Comparison of ENCODE assay signal across 2 cellular contexts in the genomic region with DNA sequence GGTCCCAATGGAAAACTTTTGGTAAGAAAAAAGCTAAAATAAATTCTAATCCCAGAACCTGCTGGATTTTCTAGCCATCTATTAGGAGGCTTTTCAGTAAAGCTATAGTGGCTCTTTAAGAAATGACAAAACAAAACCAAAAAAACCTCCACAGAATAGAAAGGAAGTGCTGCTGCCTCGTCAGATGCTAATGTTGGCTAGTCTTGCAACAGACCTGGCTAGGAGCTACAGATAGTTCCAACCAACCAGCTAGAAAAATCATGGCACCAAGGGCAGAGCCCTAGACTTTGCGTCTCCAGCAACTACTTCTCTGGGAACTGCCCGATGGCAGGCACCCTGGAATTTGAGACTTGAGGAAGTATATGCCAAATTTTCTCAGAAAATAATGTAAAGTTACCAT.
TF ChIP-seq lines count a peak whose summit lies in the region.

No MANE protein-coding gene starts in this region.

TF ChIP-seq in HepG2, 621 proteins besides CTCF, POLR2A, EP300 and RAD21 (continues in another document):
- TF ChIP-seq, protein P1, sequence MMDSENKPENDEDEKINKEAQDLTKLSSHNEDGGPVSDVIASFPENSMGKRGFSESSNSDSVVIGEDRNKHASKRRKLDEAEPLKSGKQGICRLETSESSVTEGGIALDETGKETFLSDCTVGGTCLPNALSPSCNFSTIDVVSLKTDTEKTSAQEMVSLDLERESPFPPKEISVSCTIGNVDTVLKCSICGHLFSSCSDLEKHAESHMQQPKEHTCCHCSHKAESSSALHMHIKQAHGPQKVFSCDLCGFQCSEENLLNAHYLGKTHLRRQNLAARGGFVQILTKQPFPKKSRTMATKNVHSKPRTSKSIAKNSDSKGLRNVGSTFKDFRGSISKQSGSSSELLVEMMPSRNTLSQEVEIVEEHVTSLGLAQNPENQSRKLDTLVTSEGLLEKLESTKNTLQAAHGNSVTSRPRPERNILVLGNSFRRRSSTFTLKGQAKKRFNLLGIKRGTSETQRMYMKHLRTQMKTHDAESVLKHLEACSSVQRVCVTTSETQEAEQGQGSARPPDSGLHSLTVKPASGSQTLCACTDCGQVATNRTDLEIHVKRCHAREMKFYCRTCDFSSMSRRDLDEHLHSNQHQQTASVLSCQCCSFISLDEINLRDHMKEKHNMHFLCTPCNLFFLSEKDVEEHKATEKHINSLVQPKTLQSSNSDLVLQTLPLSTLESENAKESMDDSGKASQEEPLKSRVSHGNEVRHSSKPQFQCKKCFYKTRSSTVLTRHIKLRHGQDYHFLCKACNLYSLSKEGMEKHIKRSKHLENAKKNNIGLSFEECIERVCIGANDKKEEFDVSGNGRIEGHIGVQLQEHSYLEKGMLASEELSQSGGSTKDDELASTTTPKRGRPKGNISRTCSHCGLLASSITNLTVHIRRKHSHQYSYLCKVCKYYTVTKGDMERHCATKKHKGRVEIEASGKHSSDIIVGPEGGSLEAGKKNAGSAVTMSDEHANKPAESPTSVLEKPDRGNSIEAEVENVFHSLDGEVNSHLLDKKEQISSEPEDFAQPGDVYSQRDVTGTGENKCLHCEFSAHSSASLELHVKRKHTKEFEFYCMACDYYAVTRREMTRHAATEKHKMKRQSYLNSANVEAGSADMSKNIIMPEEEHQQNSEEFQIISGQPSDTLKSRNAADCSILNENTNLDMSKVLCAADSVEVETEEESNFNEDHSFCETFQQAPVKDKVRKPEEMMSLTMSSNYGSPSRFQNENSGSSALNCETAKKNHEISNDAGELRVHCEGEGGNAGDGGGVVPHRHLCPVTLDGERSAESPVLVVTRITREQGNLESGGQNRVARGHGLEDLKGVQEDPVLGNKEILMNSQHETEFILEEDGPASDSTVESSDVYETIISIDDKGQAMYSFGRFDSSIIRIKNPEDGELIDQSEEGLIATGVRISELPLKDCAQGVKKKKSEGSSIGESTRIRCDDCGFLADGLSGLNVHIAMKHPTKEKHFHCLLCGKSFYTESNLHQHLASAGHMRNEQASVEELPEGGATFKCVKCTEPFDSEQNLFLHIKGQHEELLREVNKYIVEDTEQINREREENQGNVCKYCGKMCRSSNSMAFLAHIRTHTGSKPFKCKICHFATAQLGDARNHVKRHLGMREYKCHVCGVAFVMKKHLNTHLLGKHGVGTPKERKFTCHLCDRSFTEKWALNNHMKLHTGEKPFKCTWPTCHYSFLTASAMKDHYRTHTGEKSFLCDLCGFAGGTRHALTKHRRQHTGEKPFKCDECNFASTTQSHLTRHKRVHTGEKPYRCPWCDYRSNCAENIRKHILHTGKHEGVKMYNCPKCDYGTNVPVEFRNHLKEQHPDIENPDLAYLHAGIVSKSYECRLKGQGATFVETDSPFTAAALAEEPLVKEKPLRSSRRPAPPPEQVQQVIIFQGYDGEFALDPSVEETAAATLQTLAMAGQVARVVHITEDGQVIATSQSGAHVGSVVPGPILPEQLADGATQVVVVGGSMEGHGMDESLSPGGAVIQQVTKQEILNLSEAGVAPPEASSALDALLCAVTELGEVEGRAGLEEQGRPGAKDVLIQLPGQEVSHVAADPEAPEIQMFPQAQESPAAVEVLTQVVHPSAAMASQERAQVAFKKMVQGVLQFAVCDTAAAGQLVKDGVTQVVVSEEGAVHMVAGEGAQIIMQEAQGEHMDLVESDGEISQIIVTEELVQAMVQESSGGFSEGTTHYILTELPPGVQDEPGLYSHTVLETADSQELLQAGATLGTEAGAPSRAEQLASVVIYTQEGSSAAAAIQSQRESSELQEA (CRISPR knock-in tag; IDR thresholded peaks at IDR 0.05; ENCODE audit: not compliant biosample characterization): no peak
- TF ChIP-seq ZNF329 (CRISPR knock-in tag; IDR thresholded peaks at IDR 0.05; ENCODE audit: low read depth) (no peak), RFXANK (CRISPR knock-in tag; IDR thresholded peaks at IDR 0.05) (no peak), ZNF577 (CRISPR knock-in tag; IDR thresholded peaks at IDR 0.05; ENCODE audit: borderline replicate concordance, low read depth) (no peak), CBFB (CRISPR knock-in tag; IDR thresholded peaks at IDR 0.05) (no peak), ZNF17 (CRISPR knock-in tag; IDR thresholded peaks at IDR 0.05) (no peak), HDAC6 (IDR thresholded peaks at IDR 0.05; ENCODE audit: low read depth, low read length) (no peak)
- TF ChIP-seq, protein P2, sequence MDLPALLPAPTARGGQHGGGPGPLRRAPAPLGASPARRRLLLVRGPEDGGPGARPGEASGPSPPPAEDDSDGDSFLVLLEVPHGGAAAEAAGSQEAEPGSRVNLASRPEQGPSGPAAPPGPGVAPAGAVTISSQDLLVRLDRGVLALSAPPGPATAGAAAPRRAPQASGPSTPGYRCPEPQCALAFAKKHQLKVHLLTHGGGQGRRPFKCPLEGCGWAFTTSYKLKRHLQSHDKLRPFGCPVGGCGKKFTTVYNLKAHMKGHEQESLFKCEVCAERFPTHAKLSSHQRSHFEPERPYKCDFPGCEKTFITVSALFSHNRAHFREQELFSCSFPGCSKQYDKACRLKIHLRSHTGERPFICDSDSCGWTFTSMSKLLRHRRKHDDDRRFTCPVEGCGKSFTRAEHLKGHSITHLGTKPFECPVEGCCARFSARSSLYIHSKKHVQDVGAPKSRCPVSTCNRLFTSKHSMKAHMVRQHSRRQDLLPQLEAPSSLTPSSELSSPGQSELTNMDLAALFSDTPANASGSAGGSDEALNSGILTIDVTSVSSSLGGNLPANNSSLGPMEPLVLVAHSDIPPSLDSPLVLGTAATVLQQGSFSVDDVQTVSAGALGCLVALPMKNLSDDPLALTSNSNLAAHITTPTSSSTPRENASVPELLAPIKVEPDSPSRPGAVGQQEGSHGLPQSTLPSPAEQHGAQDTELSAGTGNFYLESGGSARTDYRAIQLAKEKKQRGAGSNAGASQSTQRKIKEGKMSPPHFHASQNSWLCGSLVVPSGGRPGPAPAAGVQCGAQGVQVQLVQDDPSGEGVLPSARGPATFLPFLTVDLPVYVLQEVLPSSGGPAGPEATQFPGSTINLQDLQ (CRISPR knock-in tag; IDR thresholded peaks at IDR 0.05): no peak
- TF ChIP-seq, protein P3, sequence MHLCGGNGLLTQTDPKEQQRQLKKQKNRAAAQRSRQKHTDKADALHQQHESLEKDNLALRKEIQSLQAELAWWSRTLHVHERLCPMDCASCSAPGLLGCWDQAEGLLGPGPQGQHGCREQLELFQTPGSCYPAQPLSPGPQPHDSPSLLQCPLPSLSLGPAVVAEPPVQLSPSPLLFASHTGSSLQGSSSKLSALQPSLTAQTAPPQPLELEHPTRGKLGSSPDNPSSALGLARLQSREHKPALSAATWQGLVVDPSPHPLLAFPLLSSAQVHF (CRISPR knock-in tag; IDR thresholded peaks at IDR 0.05): no peak
- TF ChIP-seq, protein P4, sequence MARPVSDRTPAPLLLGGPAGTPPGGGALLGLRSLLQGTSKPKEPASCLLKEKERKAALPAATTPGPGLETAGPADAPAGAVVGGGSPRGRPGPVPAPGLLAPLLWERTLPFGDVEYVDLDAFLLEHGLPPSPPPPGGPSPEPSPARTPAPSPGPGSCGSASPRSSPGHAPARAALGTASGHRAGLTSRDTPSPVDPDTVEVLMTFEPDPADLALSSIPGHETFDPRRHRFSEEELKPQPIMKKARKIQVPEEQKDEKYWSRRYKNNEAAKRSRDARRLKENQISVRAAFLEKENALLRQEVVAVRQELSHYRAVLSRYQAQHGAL (CRISPR knock-in tag; IDR thresholded peaks at IDR 0.05; ENCODE audit: not compliant biosample characterization): no peak

TF ChIP-seq in GM12878, 131 proteins besides CTCF, POLR2A, EP300 and RAD21:
- no peak for TF ChIP-seq RB1 (IDR thresholded peaks at IDR 0.05; ENCODE audit: borderline replicate concordance)
- TF ChIP-seq, protein P5, sequence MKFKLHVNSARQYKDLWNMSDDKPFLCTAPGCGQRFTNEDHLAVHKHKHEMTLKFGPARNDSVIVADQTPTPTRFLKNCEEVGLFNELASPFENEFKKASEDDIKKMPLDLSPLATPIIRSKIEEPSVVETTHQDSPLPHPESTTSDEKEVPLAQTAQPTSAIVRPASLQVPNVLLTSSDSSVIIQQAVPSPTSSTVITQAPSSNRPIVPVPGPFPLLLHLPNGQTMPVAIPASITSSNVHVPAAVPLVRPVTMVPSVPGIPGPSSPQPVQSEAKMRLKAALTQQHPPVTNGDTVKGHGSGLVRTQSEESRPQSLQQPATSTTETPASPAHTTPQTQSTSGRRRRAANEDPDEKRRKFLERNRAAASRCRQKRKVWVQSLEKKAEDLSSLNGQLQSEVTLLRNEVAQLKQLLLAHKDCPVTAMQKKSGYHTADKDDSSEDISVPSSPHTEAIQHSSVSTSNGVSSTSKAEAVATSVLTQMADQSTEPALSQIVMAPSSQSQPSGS (IDR thresholded peaks at IDR 0.05; ENCODE audit: low read length): no peak
- peak; percentile 6; the same call in 1 of the 2 replicates for TF ChIP-seq SPI1 (IDR thresholded peaks at IDR 0.05; ENCODE audit: borderline replicate concordance, insufficient read depth, low read depth, low read length)
TF ChIP-seq in GM12878: peak in this region for 1.
